ENCODE assay signal across 11 cellular contexts in genomic region chr17:67260051-67260987, GRCh38. TPM values are rescaled to one million over a fixed set of nuclear protein-coding genes. Genes with fewer than 3 reads are reported as not detected.
DNase-seq lines count a peak whose midpoint lies in the region; ATAC-seq and TF ChIP-seq lines count a peak whose summit lies in the region.
"Had no signal": no experiment of that assay in that cellular context is flagged by ENCODE, and none has a peak within 500 bp of the region (broad histone marks: within the 10 kb centered on the region; RNA-seq: fewer than 3 reads in every experiment).

No MANE protein-coding gene starts in this region.

- no peak overlapping the region for H3K4me3 Mint-ChIP-seq in activated naive CD8-positive, alpha-beta T cell treated with anti-CD3 and anti-CD28 coated beads for 36 hours

- no peaks in the 10 kb centered on the region for H3K36me3 Mint-ChIP-seq in activated naive CD8-positive, alpha-beta T cell treated with anti-CD3 and anti-CD28 coated beads for 36 hours

- H3K9me3 Mint-ChIP-seq in activated naive CD8-positive, alpha-beta T cell treated with anti-CD3 and anti-CD28 coated beads for 36 hours: no peaks in the 10 kb centered on the region

- H3K4me3 ChIP-seq in AG04450 (ENCODE audit: low read depth, low read length) (no peak overlapping the region; the same call in 1 of the 2 replicates), coronary artery (peak overlapping the region; percentile 33), muscle layer of duodenum (ENCODE audit: low read depth in 1 of 2, low read length in 2 of 2) (no peak overlapping the region)

- POLR2A ChIA-PET in AG04450 (lab: Yijun Ruan, JAX): no interaction called here

- no peaks in the 10 kb centered on the region for H3K36me3 ChIP-seq in muscle layer of duodenum (ENCODE audit: control insufficient read depth in 1 of 2, insufficient read depth in 2 of 2, low read length in 2 of 2)

- H3K27ac ChIP-seq in AG04450 (ENCODE audit: low read depth, low read length) (peak overlapping the region; percentile 43), coronary artery (peak overlapping the region; percentile 28 to 77), muscle layer of duodenum (ENCODE audit: low read length) (peak overlapping the region; percentile 25)

- H3K27ac Mint-ChIP-seq in activated naive CD8-positive, alpha-beta T cell treated with anti-CD3 and anti-CD28 coated beads for 36 hours: no peak overlapping the region

- CTCF ChIA-PET in AG04450 (lab: Charles Lee): interaction anchor here (0.6 kb wide), 1 partner anchor 13 kb away, joined by 3 read pairs; no protein-coding TSS in a partner anchor

- H3K9me3 ChIP-seq in AG04450 (ENCODE audit: control insufficient read depth, insufficient read depth, low read length): peaks cover 3% of the 10 kb centered on the region; the same call in 1 of the 2 replicates
- H3K9me3 ChIP-seq in muscle layer of duodenum (ENCODE audit: control insufficient read depth in 1 of 2, low read length in 2 of 2): peaks cover 0 to 2% of the 10 kb centered on the region in 2 donors

- no peaks in the 10 kb centered on the region for H3K27me3 Mint-ChIP-seq in activated naive CD8-positive, alpha-beta T cell treated with anti-CD3 and anti-CD28 coated beads for 36 hours

- peaks cover 0 to 7% of the 10 kb centered on the region in 2 donors for H3K4me1 ChIP-seq in muscle layer of duodenum (ENCODE audit: control insufficient read depth in 1 of 2, insufficient read depth in 2 of 2, low read length in 2 of 2)

- ATAC-seq in HG02623 (IDR thresholded peaks at IDR 0.05; ENCODE audit: unreplicated experiment) (no peak), esophagus mucosa (no peak)

- no peak for TF ChIP-seq CTCF in AG04450 (IDR thresholded peaks at IDR 0.05; ENCODE audit: low read depth, low read length)
- no peak for TF ChIP-seq CTCF in coronary artery (IDR thresholded peaks at IDR 0.05)

- H3K27me3 ChIP-seq in AG04450 (ENCODE audit: control insufficient read depth, insufficient read depth, low read length) (no peaks in the 10 kb centered on the region), muscle layer of duodenum (ENCODE audit: low read depth, low read length) (no peaks in the 10 kb centered on the region)

- H3K4me1 Mint-ChIP-seq in activated naive CD8-positive, alpha-beta T cell treated with anti-CD3 and anti-CD28 coated beads for 36 hours: peaks cover 16% of the 10 kb centered on the region

- no peak for DNase-seq in AG04450 (ENCODE audit: low read depth, low spot score)
- DNase-seq in M059J (ENCODE audit: low read depth): peak; percentile 18
- no peak for DNase-seq in coronary artery (ENCODE audit: low spot score)
- no peak for DNase-seq in C1 segment of cervical spinal cord (lab: John Stamatoyannopoulos, UW)
- no peak for DNase-seq in activated naive CD8-positive, alpha-beta T cell treated with anti-CD3 and anti-CD28 coated beads for 36 hours
- DNase-seq: activated gamma-delta T cell, DMS79 treated with DMSO at 0.1 percent for 48 hours, NCI-H526 treated with DMSO at 0.1 percent for 48 hours had no signal

RNA-seq across cellular contexts. Expression of gene HELZ, which starts 15.3 kb away (rescaled TPM):
- 23.2 and 28.2 TPM in 2 replicates for polyA plus RNA-seq in AG04450 (2011; rRNA removed)
- polyA minus RNA-seq in AG04450 (2011; rRNA and poly(A)+ RNA removed): 53.1 and 65.6 TPM in 2 replicates
- 15.1 and 21.9 TPM in 2 replicates for total RNA-seq in M059J (2014; rRNA removed; shearing (Covaris generic))
- 10 to 100 TPM; 47.9 to 53.9 TPM for total RNA-seq in activated naive CD8-positive, alpha-beta T cell treated with anti-CD3 and anti-CD28 coated beads for 36 hours
- 19.9 TPM for total RNA-seq in esophagus mucosa
